ENCODE assay signal across 8 cellular contexts in the genomic region with DNA sequence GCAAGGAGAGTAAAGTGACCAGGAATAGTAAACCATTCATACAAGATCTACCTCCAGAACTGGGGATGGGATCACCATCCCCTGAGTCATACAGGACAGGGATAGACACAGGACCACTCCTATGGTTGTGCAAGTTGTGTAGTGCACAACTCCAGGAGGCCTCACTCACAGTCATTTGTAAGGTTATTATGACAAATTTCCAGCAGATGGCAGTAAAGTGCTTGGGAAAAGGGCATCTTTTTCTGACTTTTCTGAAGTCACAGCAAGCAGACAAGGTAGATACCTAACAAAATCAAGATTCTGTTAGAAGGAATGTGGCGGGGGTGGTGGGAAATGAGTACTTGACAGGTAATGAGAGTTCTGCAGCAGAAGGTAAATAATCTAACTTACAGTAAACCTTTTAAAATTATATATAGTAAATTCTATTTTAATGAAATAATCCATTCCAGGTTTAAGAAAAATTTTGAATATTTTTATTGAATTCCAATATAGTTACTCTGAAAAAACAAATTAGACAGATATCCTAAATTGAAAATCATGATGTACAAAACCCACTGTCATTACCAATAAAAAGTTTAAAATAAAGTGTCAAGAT. TPM values are rescaled to one million over a fixed set of nuclear protein-coding genes. Genes with fewer than 3 reads are reported as not detected.
DNase-seq lines count a peak whose midpoint lies in the region; ATAC-seq, FAIRE-seq and TF ChIP-seq lines count a peak whose summit lies in the region.

No MANE protein-coding gene starts in this region.

- H3K27ac ChIP-seq in cardiac muscle cell (no peak overlapping the region), prostate gland (no peak overlapping the region)

- TF ChIP-seq CTCF in cardiac muscle cell (IDR thresholded peaks at IDR 0.05; ENCODE audit: low read depth, low read length): peak; percentile 56
- peak; percentile 33 to 75 (median 66) for TF ChIP-seq CTCF in prostate gland (IDR thresholded peaks at IDR 0.05)

- H3K27me3 Mint-ChIP-seq in activated T-helper 17 cell treated with anti-CD3 and anti-CD28 coated beads, Interleukin-2, amount 50 U/mL, for 72 hours: no peaks in the 10 kb centered on the region

- H3K36me3 ChIP-seq in cardiac muscle cell (no peaks in the 10 kb centered on the region), prostate gland (no peaks in the 10 kb centered on the region)

- in situ Hi-C loops in ACHN (cut with HindIII; ENCODE audit: low pct_ligation_motif_present, low pct_unique_long_range_greater_than_20kb, low sequenced_read_pairs): loop anchor here (25.0 kb wide), 2 partner anchors 324 to 901 kb away; no protein-coding TSS in a partner anchor

- H3K27ac Mint-ChIP-seq in activated T-helper 17 cell treated with anti-CD3 and anti-CD28 coated beads, Interleukin-2, amount 50 U/mL, for 72 hours: no peak overlapping the region

- H3K4me1 ChIP-seq in cardiac muscle cell (ENCODE audit: low read depth) (no peaks in the 10 kb centered on the region), prostate gland (replicated peaks) (peaks cover 4% of the 10 kb centered on the region)

- FAIRE-seq in G401.6 (lab: Jason Lieb, UNC): peak; percentile 82

- no peak overlapping the region for H3K4me3 Mint-ChIP-seq in activated T-helper 17 cell treated with anti-CD3 and anti-CD28 coated beads, Interleukin-2, amount 50 U/mL, for 72 hours

- peak; percentile 56 for ATAC-seq in HG02852 (IDR thresholded peaks at IDR 0.05; ENCODE audit: unreplicated experiment)
- peak; percentile 55 for ATAC-seq in activated T-helper 17 cell treated with anti-CD3 and anti-CD28 coated beads, Interleukin-2, amount 50 U/mL, for 72 hours (replicated peaks)

- DNase-seq in ACHN (peak; percentile 75), NCI-H2196 (lab: John Stamatoyannopoulos, UW; ENCODE audit: unreplicated experiment) (peak; percentile 70), cardiac muscle cell (ENCODE audit: low read depth in 1 of 2, low spot score in 1 of 2) (peak; percentile 76 to 77), prostate gland (ENCODE audit: low spot score) (peak; percentile 25)
- no peak for DNase-seq in activated CD8-positive, alpha-beta memory T cell treated with anti-CD3 and anti-CD28 coated beads for 24 hours

- H3K36me3 Mint-ChIP-seq in activated T-helper 17 cell treated with anti-CD3 and anti-CD28 coated beads, Interleukin-2, amount 50 U/mL, for 72 hours (ENCODE audit: low read depth): peaks cover 45% of the 10 kb centered on the region

- H3K9me3 Mint-ChIP-seq in activated T-helper 17 cell treated with anti-CD3 and anti-CD28 coated beads, Interleukin-2, amount 50 U/mL, for 72 hours: no peaks in the 10 kb centered on the region

- 29% methylated on average over 1 of the region's 1 CpG for WGBS in prostate gland

- no peaks in the 10 kb centered on the region for H3K27me3 ChIP-seq in cardiac muscle cell
- H3K27me3 ChIP-seq in prostate gland (replicated peaks; ENCODE audit: insufficient read depth): no peaks in the 10 kb centered on the region

- intact Hi-C loops in prostate gland (cut with DNase I): loop anchor here (1.0 to 5.0 kb wide), 2 partner anchors 323 to 374 kb away; no protein-coding TSS in a partner anchor

- no peaks in the 10 kb centered on the region for H3K9me3 ChIP-seq in cardiac muscle cell (ENCODE audit: low read depth)
- no peaks in the 10 kb centered on the region for H3K9me3 ChIP-seq in prostate gland

- H3K4me3 ChIP-seq in cardiac muscle cell (no peak overlapping the region), prostate gland (no peak overlapping the region)

- no peaks in the 10 kb centered on the region for H3K4me1 Mint-ChIP-seq in activated T-helper 17 cell treated with anti-CD3 and anti-CD28 coated beads, Interleukin-2, amount 50 U/mL, for 72 hours

- no peak for TF ChIP-seq POLR2A in prostate gland (IDR thresholded peaks at IDR 0.05)

RNA-seq across cellular contexts. Expression of gene KIF27, which starts 16.7 kb away (rescaled TPM):
- 1 to 10 TPM; 2.6 to 3.1 TPM for total RNA-seq in activated T-helper 17 cell treated with anti-CD3 and anti-CD28 coated beads, Interleukin-2, amount 50 U/mL, for 72 hours
- total RNA-seq in cardiac muscle cell (2.6 and 6.2 TPM in 2 replicates), prostate gland (10 to 100 TPM in 1 of 2 donors, 1 to 10 TPM in 1; 3.4 to 11.2 TPM)
- 4.4 and 6.6 TPM in 2 replicates for polyA plus RNA-seq in cardiac muscle cell

RNA-seq across cellular contexts. Expression of gene HNRNPK, which starts 42.1 kb away (rescaled TPM):
- total RNA-seq in activated T-helper 17 cell treated with anti-CD3 and anti-CD28 coated beads, Interleukin-2, amount 50 U/mL, for 72 hours: 100 to 1,000 TPM; 542 to 767 TPM
- total RNA-seq in cardiac muscle cell (601 and 659 TPM in 2 replicates), prostate gland (100 to 1,000 TPM; 447 to 480 TPM)
- polyA plus RNA-seq in cardiac muscle cell: 568 and 768 TPM in 2 replicates

RNA-seq across cellular contexts. Expression of gene RMI1, which starts 42.6 kb away (rescaled TPM):
- total RNA-seq in activated T-helper 17 cell treated with anti-CD3 and anti-CD28 coated beads, Interleukin-2, amount 50 U/mL, for 72 hours: 10 to 100 TPM; 17.6 to 25.1 TPM
- total RNA-seq in cardiac muscle cell (1.8 and 3.6 TPM in 2 replicates), prostate gland (10 to 100 TPM in 1 of 2 donors, 1 to 10 TPM in 1; 8.7 to 18.1 TPM)
- polyA plus RNA-seq in cardiac muscle cell: 8.4 TPM in 2 replicates
